Comparison of ENCODE assay signal across 14 cellular contexts in the genomic region with DNA sequence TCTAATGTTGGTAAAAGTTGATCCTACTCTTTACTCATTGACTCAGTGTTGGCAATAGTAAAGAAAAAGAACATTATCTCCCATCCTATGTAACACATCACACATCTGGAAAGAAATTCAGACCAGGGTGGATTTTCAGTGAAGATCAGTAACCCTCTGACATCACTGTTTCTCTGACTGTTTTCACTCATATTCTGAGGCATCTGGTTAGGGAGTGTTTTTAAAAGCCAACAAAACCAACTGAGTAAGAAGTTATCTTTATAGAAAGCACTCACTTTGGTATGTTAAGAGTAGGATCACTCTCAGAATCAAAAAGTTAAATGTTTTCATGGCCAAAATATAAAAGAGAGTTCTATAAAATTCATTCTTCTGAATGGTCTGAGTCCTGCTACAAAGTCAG.
DNase-seq lines count a peak whose midpoint lies in the region; ATAC-seq and TF ChIP-seq lines count a peak whose summit lies in the region.
"Had no signal": no experiment of that assay in that cellular context is flagged by ENCODE, and none has a peak within 500 bp of the region (broad histone marks: within the 10 kb centered on the region; RNA-seq: fewer than 3 reads in every experiment).

No MANE protein-coding gene starts in this region.

- peaks cover 6% of the 10 kb centered on the region for H3K9me1 ChIP-seq in IMR-90 (ENCODE audit: insufficient read depth, low read length)

- H4K8ac ChIP-seq in IMR-90 (ENCODE audit: low read depth in 2 of 2, low read length in 2 of 2): no peak overlapping the region

- no peak overlapping the region for H3K14ac ChIP-seq in IMR-90 (replicated peaks; ENCODE audit: low read depth, low read length)

- in situ Hi-C loops in IMR-90 (cut with MboI; ENCODE audit: low sequenced_read_pairs): no loop called here
- in situ Hi-C loops in HAP-1 (cut with MboI; ENCODE audit: low sequenced_read_pairs): no loop called here

- intact Hi-C loops in IMR-90 (cut with micrococcal nuclease): no loop called here
- intact Hi-C loops in sigmoid colon (cut with DNase I): no loop called here

- H3K4me1 ChIP-seq in IMR-90 (ENCODE audit: control insufficient read depth, insufficient read depth, low read length) (no peaks in the 10 kb centered on the region), sigmoid colon (peaks cover 0 to 76% (median 51%) of the 10 kb centered on the region in 4 donors), HAP-1 (no peaks in the 10 kb centered on the region)
- H3K4me1 ChIP-seq: A549 had no signal

- POLR2A ChIA-PET in IMR-90 (lab: Charles Lee; ENCODE audit: unreplicated experiment): no interaction called here

- no peak overlapping the region for H3K27ac Mint-ChIP-seq in activated CD8-positive, alpha-beta memory T cell treated with anti-CD3 and anti-CD28 coated beads, Interleukin-2, amount 10 ng/mL, durations not matched to agents 7 days and 5 days

- H2BK15ac ChIP-seq in IMR-90 (ENCODE audit: low read depth, low read length): no peak overlapping the region

- H3K4me3 ChIP-seq in IMR-90 (ENCODE audit: insufficient read depth, low read depth, low read length) (no peak overlapping the region), fibroblast of the aortic adventitia (ENCODE audit: low read depth, low read length) (no peak overlapping the region), sigmoid colon (no peak overlapping the region), HAP-1 (no peak overlapping the region)
- H3K4me3 ChIP-seq: A549, GM12878 had no signal

- no peak overlapping the region for H2AK5ac ChIP-seq in IMR-90 (ENCODE audit: low read depth, low read length)

- H3K36me3 Mint-ChIP-seq in activated CD8-positive, alpha-beta memory T cell treated with anti-CD3 and anti-CD28 coated beads, Interleukin-2, amount 10 ng/mL, durations not matched to agents 7 days and 5 days: no peaks in the 10 kb centered on the region

- H3K36me3 ChIP-seq in IMR-90 (ENCODE audit: control insufficient read depth, insufficient read depth, low read length) (peaks cover 26% of the 10 kb centered on the region), sigmoid colon (peaks cover 0 to 82% (median 9%) of the 10 kb centered on the region in 4 donors), HAP-1 (replicated peaks) (peaks cover 26% of the 10 kb centered on the region)

- no TSS peak for BruUV-seq in IMR-90 (replicated peaks; lab: Mats Ljungman, UMichigan)

- H3K18ac ChIP-seq in IMR-90 (ENCODE audit: low read depth, low read length): no peak overlapping the region

- no peak overlapping the region; the same call in 1 of the 2 replicates for H3K23ac ChIP-seq in IMR-90 (ENCODE audit: low read depth, low read length)

- no peak overlapping the region for H2AFZ ChIP-seq in IMR-90 (replicated peaks; ENCODE audit: low read length, poor library complexity)

- H4K5ac ChIP-seq in IMR-90 (ENCODE audit: low read depth, low read length): no peak overlapping the region

- no peaks in the 10 kb centered on the region for H3K9me3 Mint-ChIP-seq in activated CD8-positive, alpha-beta memory T cell treated with anti-CD3 and anti-CD28 coated beads, Interleukin-2, amount 10 ng/mL, durations not matched to agents 7 days and 5 days (ENCODE audit: low read depth)

- H3K56ac ChIP-seq in IMR-90 (ENCODE audit: extremely low read depth, insufficient read depth, low read length): no peak overlapping the region

- no peak for TF ChIP-seq EP300 in sigmoid colon (IDR thresholded peaks at IDR 0.05)

- H3K27me3 ChIP-seq in IMR-90 (ENCODE audit: control insufficient read depth, insufficient read depth, low read length) (no peaks in the 10 kb centered on the region), sigmoid colon (no peaks in the 10 kb centered on the region), HAP-1 (ENCODE audit: low read depth) (no peaks in the 10 kb centered on the region)

- H3K9me3 ChIP-seq in IMR-90 (ENCODE audit: control insufficient read depth, insufficient read depth, low read length) (no peaks in the 10 kb centered on the region; the same call in 1 of the 2 replicates), sigmoid colon (no peaks in the 10 kb centered on the region), HAP-1 (no peaks in the 10 kb centered on the region)
- H3K9me3 ChIP-seq: A549 had no signal

- no peak overlapping the region for H2BK120ac ChIP-seq in IMR-90 (ENCODE audit: low read depth, low read length)

- peak; percentile 5 for DNase-seq in GM10266 (ENCODE audit: extremely low spot score)
- peak; percentile 35 for DNase-seq in IMR-90
- peak; percentile 25 for DNase-seq in fibroblast of the aortic adventitia (ENCODE audit: low read depth)
- no peak for DNase-seq in sigmoid colon
- no peak for DNase-seq in activated CD8-positive, alpha-beta memory T cell treated with anti-CD3 and anti-CD28 coated beads, Interleukin-2, amount 10 ng/mL, durations not matched to agents 7 days and 5 days
- no peak for DNase-seq in activated CD8-positive, alpha-beta memory T cell treated with anti-CD3 and anti-CD28 coated beads, Interleukin-2, amount 50 U/mL, for 48 hours
- DNase-seq in HAP-1 (ENCODE audit: low spot score in 2 of 2): no peak
- DNase-seq: DMS153, KG1, NCI-H1048, NCI-H2107 had no signal

- H2BK5ac ChIP-seq in IMR-90 (ENCODE audit: low read depth, low read length, poor library complexity, severe bottlenecking): peak overlapping the region; percentile 24

- H2AK9ac ChIP-seq in IMR-90 (replicated peaks; ENCODE audit: low read depth, low read length, poor library complexity): no peak overlapping the region

- dilution Hi-C loops in IMR-90 (cut with HindIII; ENCODE audit: low sequenced_read_pairs, unreplicated experiment): no loop called here

- no peaks in the 10 kb centered on the region for H4K20me1 ChIP-seq in IMR-90 (ENCODE audit: insufficient read depth, low read length)

- H2BK20ac ChIP-seq in IMR-90 (ENCODE audit: low read depth, low read length): no peak overlapping the region

- H3K4me3 Mint-ChIP-seq in activated CD8-positive, alpha-beta memory T cell treated with anti-CD3 and anti-CD28 coated beads, Interleukin-2, amount 10 ng/mL, durations not matched to agents 7 days and 5 days: no peak overlapping the region

- ATAC-seq in IMR-90 (ENCODE audit: low read depth): no peak; the same call in 1 of the 2 replicates
- ATAC-seq in activated CD8-positive, alpha-beta memory T cell treated with anti-CD3 and anti-CD28 coated beads, Interleukin-2, amount 10 ng/mL, durations not matched to agents 7 days and 5 days: no peak
- ATAC-seq: A549, GM12878 had no signal

- H3K4me1 Mint-ChIP-seq in activated CD8-positive, alpha-beta memory T cell treated with anti-CD3 and anti-CD28 coated beads, Interleukin-2, amount 10 ng/mL, durations not matched to agents 7 days and 5 days: no peaks in the 10 kb centered on the region

- H4K91ac ChIP-seq in IMR-90 (ENCODE audit: insufficient read depth, low read depth, low read length): no peak overlapping the region

- CTCF ChIA-PET in IMR-90 (lab: Yijun Ruan, JAX): interaction anchor here (0.7 kb wide), 1 partner anchor 26 kb away, joined by 3 read pairs; no protein-coding TSS in a partner anchor
- CTCF ChIA-PET in activated CD8-positive, alpha-beta memory T cell treated with anti-CD3 and anti-CD28 coated beads, Interleukin-2, amount 10 ng/mL, durations not matched to agents 7 days and 5 days (lab: Charles Lee): no interaction called here

- no peak for TF ChIP-seq RAD21 in IMR-90 (IDR thresholded peaks at IDR 0.05; ENCODE audit: low read length)

- no peaks in the 10 kb centered on the region for H3K27me3 Mint-ChIP-seq in activated CD8-positive, alpha-beta memory T cell treated with anti-CD3 and anti-CD28 coated beads, Interleukin-2, amount 10 ng/mL, durations not matched to agents 7 days and 5 days

- no peak overlapping the region for H3K9ac ChIP-seq in IMR-90 (ENCODE audit: low read depth, low read length)

- TF ChIP-seq CTCF in GM10266 (IDR thresholded peaks at IDR 0.05; ENCODE audit: control insufficient read depth, insufficient read depth, low read depth, missing control alignments) (no peak), IMR-90 (conservative IDR thresholded peaks at IDR 0.05; ENCODE audit: low read depth, low read length) (no peak), fibroblast of the aortic adventitia (IDR thresholded peaks at IDR 0.05; ENCODE audit: insufficient read depth, low read length) (no peak), sigmoid colon (IDR thresholded peaks at IDR 0.05) (no peak)

- no peak overlapping the region for H3K4ac ChIP-seq in IMR-90 (ENCODE audit: low read depth, low read length)

- H3K4me2 ChIP-seq in IMR-90 (ENCODE audit: low read depth, low read length): no peak overlapping the region
- H3K4me2 ChIP-seq: A549 had no signal

- TF ChIP-seq POLR2A in IMR-90 (IDR thresholded peaks at IDR 0.05; ENCODE audit: low read depth, low read length) (no peak), sigmoid colon (IDR thresholded peaks at IDR 0.05) (no peak)

- peaks cover 20 to 21% of the 10 kb centered on the region in 2 experiments for H3K79me1 ChIP-seq in IMR-90 (ENCODE audit: low read depth in 1 of 2, low read length in 2 of 2)

- H3K27ac ChIP-seq in IMR-90 (ENCODE audit: insufficient read depth, low read length): no peak overlapping the region
- H3K27ac ChIP-seq in sigmoid colon: peak overlapping the region in 3 of 4 donors; percentile 32 to 85 (median 69)
- H3K27ac ChIP-seq: A549, C4-2B had no signal

TF ChIP-seq in IMR-90, 13 proteins besides CTCF, POLR2A, EP300 and RAD21 (continues in another document):
- TF ChIP-seq MAZ (IDR thresholded peaks at IDR 0.05; ENCODE audit: borderline replicate concordance, low read depth, low read length) (no peak), RFX5 (IDR thresholded peaks at IDR 0.05; ENCODE audit: low read depth, low read length) (no peak), RCOR1 (IDR thresholded peaks at IDR 0.05; ENCODE audit: insufficient replicate concordance, low read length) (no peak), SMC3 (IDR thresholded peaks at IDR 0.05; ENCODE audit: low read depth, low read length) (no peak), FOS (IDR thresholded peaks at IDR 0.05; ENCODE audit: low read depth, low read length) (no peak), MAFK (IDR thresholded peaks at IDR 0.05; ENCODE audit: low read depth, low read length) (no peak), CHD1 (IDR thresholded peaks at IDR 0.05; ENCODE audit: low read depth, low read length) (no peak)
- TF ChIP-seq, protein P1, sequence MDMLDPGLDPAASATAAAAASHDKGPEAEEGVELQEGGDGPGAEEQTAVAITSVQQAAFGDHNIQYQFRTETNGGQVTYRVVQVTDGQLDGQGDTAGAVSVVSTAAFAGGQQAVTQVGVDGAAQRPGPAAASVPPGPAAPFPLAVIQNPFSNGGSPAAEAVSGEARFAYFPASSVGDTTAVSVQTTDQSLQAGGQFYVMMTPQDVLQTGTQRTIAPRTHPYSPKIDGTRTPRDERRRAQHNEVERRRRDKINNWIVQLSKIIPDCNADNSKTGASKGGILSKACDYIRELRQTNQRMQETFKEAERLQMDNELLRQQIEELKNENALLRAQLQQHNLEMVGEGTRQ (IDR thresholded peaks at IDR 0.05; ENCODE audit: low read depth, low read length): no peak

Comparison
In these comparisons a context has a peak if more than half of its experiments do, and no peak if none do; other contexts are left out.
1. DNase-seq: peak in GM10266 (single experiment), IMR-90 (single experiment) and fibroblast of the aortic adventitia (single experiment); none in sigmoid colon (single experiment), activated CD8-positive, alpha-beta memory T cell treated with anti-CD3 and anti-CD28 coated beads, Interleukin-2, amount 10 ng/mL, durations not matched to agents 7 days and 5 days (single experiment), activated CD8-positive, alpha-beta memory T cell treated with anti-CD3 and anti-CD28 coated beads, Interleukin-2, amount 50 U/mL, for 48 hours (single experiment) and HAP-1 (0 of 2).